8 cellular contexts compared by ENCODE assay signal in genomic region chr3:69385723-69386483, GRCh38. TPM values are rescaled to one million over a fixed set of nuclear protein-coding genes. Genes with fewer than 3 reads are reported as not detected.
DNase-seq lines count a peak whose midpoint lies in the region; ATAC-seq, FAIRE-seq and TF ChIP-seq lines count a peak whose summit lies in the region.

Gene FRMD4B (minus strand): TSS chr3:69386088. CDS start chr3:69385989, 99 bp downstream.

- H3K4me3 ChIP-seq in MG63 (peak within 1 kb of the TSS; percentile 25), urinary bladder (ENCODE audit: low read depth, low read length) (peak within 1 kb of the TSS; percentile 40)

- CTCF ChIA-PET in GM10248 (lab: Yijun Ruan, JAX), result interaction anchor here (0.6 to 3.3 kb wide), 10 partner anchors 9 to 224 kb away, joined by 3 to 20 read pairs (median 4); no protein-coding TSS in a partner anchor

- no peak for FAIRE-seq in RCC 7860 (lab: Jason Lieb, UNC)

- H3K4me1 Mint-ChIP-seq in activated naive CD8-positive, alpha-beta T cell treated with anti-CD3 and anti-CD28 coated beads, Interleukin-2, amount 10 ng/mL, durations not matched to agents 7 days and 5 days, result peaks cover 4% of the 10 kb centered on the region
- H3K4me1 Mint-ChIP-seq in neural crest cell, result peaks cover 29% of the 10 kb centered on the region

- TF ChIP-seq CTCF in GM10248 (IDR thresholded peaks at IDR 0.05; ENCODE audit: control extremely low read depth, extremely low read depth, low read depth, missing control alignments), result peak; percentile 32
- TF ChIP-seq CTCF in neural crest cell (conservative IDR thresholded peaks at IDR 0.05), result peak; percentile 44

- H3K4me1 ChIP-seq in urinary bladder (ENCODE audit: insufficient read depth), result no peaks in the 10 kb centered on the region

- H3K9me3 ChIP-seq in MG63, result no peaks in the 10 kb centered on the region

- peak within 1 kb of the TSS; percentile 69 for H3K4me3 Mint-ChIP-seq in activated naive CD8-positive, alpha-beta T cell treated with anti-CD3 and anti-CD28 coated beads, Interleukin-2, amount 10 ng/mL, durations not matched to agents 7 days and 5 days
- H3K4me3 Mint-ChIP-seq in neural crest cell, result peak within 1 kb of the TSS; percentile 85

- H3K27ac Mint-ChIP-seq in activated naive CD8-positive, alpha-beta T cell treated with anti-CD3 and anti-CD28 coated beads, Interleukin-2, amount 10 ng/mL, durations not matched to agents 7 days and 5 days, result no peak within 1 kb of the TSS
- no peak within 1 kb of the TSS for H3K27ac Mint-ChIP-seq in neural crest cell (ENCODE audit: unreplicated experiment)

- H3K27me3 Mint-ChIP-seq in activated naive CD8-positive, alpha-beta T cell treated with anti-CD3 and anti-CD28 coated beads, Interleukin-2, amount 10 ng/mL, durations not matched to agents 7 days and 5 days, result peaks cover 68% of the 10 kb centered on the region
- peaks cover 51% of the 10 kb centered on the region for H3K27me3 Mint-ChIP-seq in neural crest cell (ENCODE audit: low read depth)

- H3K27ac ChIP-seq in urinary bladder (ENCODE audit: low read depth), result no peak within 1 kb of the TSS

- peak; percentile 79 for ATAC-seq in activated naive CD8-positive, alpha-beta T cell treated with anti-CD3 and anti-CD28 coated beads, Interleukin-2, amount 10 ng/mL, durations not matched to agents 7 days and 5 days (ENCODE audit: low read depth)

- 1% methylated on average over 64 of the region's 64 CpGs for WGBS in urinary bladder

- peak; percentile 55 for DNase-seq in GM10248 (ENCODE audit: extremely low spot score)
- DNase-seq in MG63, result peak; percentile 41
- peak; percentile 60 for DNase-seq in activated naive CD8-positive, alpha-beta T cell treated with anti-CD3 and anti-CD28 coated beads, Interleukin-2, amount 10 ng/mL, durations not matched to agents 7 days and 5 days
- DNase-seq in head of caudate nucleus, result peak; percentile 86 to 97 (median 94)
- DNase-seq in neural crest cell (ENCODE audit: low read depth, low spot score), result peak; percentile 29
- DNase-seq in SIG-M5 treated with dmso at 0.1 percent for 504 hours (lab: John Stamatoyannopoulos, UW; ENCODE audit: unreplicated experiment), result no peak
- no peak for DNase-seq in RCC 7860 (ENCODE audit: low spot score)

- POLR2A ChIA-PET in GM10248 (lab: Yijun Ruan, JAX), result no interaction called here
- POLR2A ChIA-PET in activated naive CD8-positive, alpha-beta T cell treated with anti-CD3 and anti-CD28 coated beads, Interleukin-2, amount 10 ng/mL, durations not matched to agents 7 days and 5 days (lab: Charles Lee), result no interaction called here

- no peaks in the 10 kb centered on the region for H3K27me3 ChIP-seq in MG63

- no peaks in the 10 kb centered on the region for H3K36me3 Mint-ChIP-seq in activated naive CD8-positive, alpha-beta T cell treated with anti-CD3 and anti-CD28 coated beads, Interleukin-2, amount 10 ng/mL, durations not matched to agents 7 days and 5 days
- no peaks in the 10 kb centered on the region for H3K36me3 Mint-ChIP-seq in neural crest cell (ENCODE audit: low read depth)

- H3K36me3 ChIP-seq in MG63, result no peaks in the 10 kb centered on the region
- no peaks in the 10 kb centered on the region for H3K36me3 ChIP-seq in urinary bladder (ENCODE audit: insufficient read depth)

- H3K9me3 Mint-ChIP-seq in activated naive CD8-positive, alpha-beta T cell treated with anti-CD3 and anti-CD28 coated beads, Interleukin-2, amount 10 ng/mL, durations not matched to agents 7 days and 5 days, result no peaks in the 10 kb centered on the region
- no peaks in the 10 kb centered on the region for H3K9me3 Mint-ChIP-seq in neural crest cell

- intact Hi-C loops in head of caudate nucleus (cut with DNase I), result loop anchor here (5.0 kb wide), 1 partner anchor 64 kb away; no protein-coding TSS in a partner anchor

RNA-seq across cellular contexts. Expression of gene FRMD4B, which starts in this region (rescaled TPM):
- total RNA-seq in MG63 (2014; rRNA removed; shearing (Covaris generic); ENCODE audit: low replicate concordance), result 5.1 and 66.7 TPM in 2 replicates
- total RNA-seq in activated naive CD8-positive, alpha-beta T cell treated with anti-CD3 and anti-CD28 coated beads, Interleukin-2, amount 10 ng/mL, durations not matched to agents 7 days and 5 days, result 1 to 10 TPM; 8.3 to 8.9 TPM
- total RNA-seq in neural crest cell (17.2 and 18.5 TPM in 2 replicates), urinary bladder (39.1 TPM)
- 5.9 TPM for polyA plus RNA-seq in urinary bladder

Comparison
In these comparisons a context has a peak if more than half of its experiments do, and no peak if none do; other contexts are left out.
1. DNase-seq: peak in GM10248 (single experiment), MG63 (single experiment), activated naive CD8-positive, alpha-beta T cell treated with anti-CD3 and anti-CD28 coated beads, Interleukin-2, amount 10 ng/mL, durations not matched to agents 7 days and 5 days (single experiment), head of caudate nucleus (42 of 42) and neural crest cell (single experiment); none in SIG-M5 treated with dmso at 0.1 percent for 504 hours (single experiment) and RCC 7860 (single experiment).